8 cellular contexts compared by ENCODE assay signal in the genomic region with DNA sequence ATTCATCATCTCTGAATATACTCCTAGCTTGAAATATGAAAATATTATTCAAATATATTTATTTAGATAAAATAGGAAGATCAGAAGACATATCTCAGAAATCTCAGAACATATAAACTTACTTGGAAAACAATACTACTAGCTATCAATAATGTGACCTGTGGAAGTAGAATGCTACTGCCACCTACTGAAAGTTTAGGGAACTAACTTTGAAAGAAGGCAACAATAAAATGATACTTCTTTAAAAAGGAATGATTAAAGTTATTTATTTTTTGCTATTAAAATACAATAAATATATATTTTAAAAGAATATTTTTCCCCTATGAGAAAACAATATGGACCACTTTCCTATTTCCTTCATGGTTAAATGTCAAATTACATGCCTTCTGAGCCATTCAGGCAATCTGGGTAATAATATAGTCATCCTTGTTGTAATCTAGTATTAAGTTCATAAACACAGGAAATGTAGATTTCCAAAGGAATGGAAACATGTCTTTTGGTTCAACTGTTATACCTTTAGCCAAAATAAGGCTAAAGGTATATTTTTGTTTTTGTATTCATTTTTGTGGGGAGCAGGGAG. TPM values are rescaled to one million over a fixed set of nuclear protein-coding genes. Genes with fewer than 3 reads are reported as not detected.
DNase-seq lines count a peak whose midpoint lies in the region; ATAC-seq and TF ChIP-seq lines count a peak whose summit lies in the region.

No MANE protein-coding gene starts in this region.

- intact Hi-C loops in CD8-positive, alpha-beta T cell (cut with DNase I, micrococcal nuclease): loop anchor here (1.0 to 10.0 kb wide), 4 partner anchors 127 to 1827 kb away; no protein-coding TSS in a partner anchor
- intact Hi-C loops in left colon (cut with DNase I, micrococcal nuclease): loop anchor here (2.0 to 10.0 kb wide), 3 partner anchors 126 to 224 kb away; no protein-coding TSS in a partner anchor

- TF ChIP-seq CTCF in CD8-positive, alpha-beta T cell (IDR thresholded peaks at IDR 0.05): peak; percentile 99
- TF ChIP-seq CTCF in brain (conservative IDR thresholded peaks at IDR 0.05): peak; percentile 65 to 81

- CTCF ChIA-PET in CD8-positive, alpha-beta T cell (lab: Charles Lee): interaction anchor here (0.6 to 2.7 kb wide), 12 partner anchors 9 to 238 kb away, joined by 3 to 20 read pairs (median 5); no protein-coding TSS in a partner anchor

- H3K4me3 ChIP-seq in CD8-positive, alpha-beta T cell (ENCODE audit: low read depth, low read length): no peak overlapping the region

- DNase-seq in CD8-positive, alpha-beta T cell: no peak
- DNase-seq in MV-4-11 (lab: John Stamatoyannopoulos, UW) (peak; percentile 27), medulla oblongata (ENCODE audit: extremely low spot score) (peak; percentile 42), left colon (no peak)
- no peak for DNase-seq in stimulated activated naive CD8-positive, alpha-beta T cell treated with anti-CD3 and anti-CD28 coated beads, Interleukin-15, Interleukin-2, amounts not matched to agents 100 U/mL and 50 U/mL, for 24 hours

- ATAC-seq in CD8-positive, alpha-beta T cell: no peak
- ATAC-seq in GM18907 (IDR thresholded peaks at IDR 0.05; ENCODE audit: unreplicated experiment) (peak; percentile 41), left colon (no peak), HG03108 (IDR thresholded peaks at IDR 0.05; ENCODE audit: unreplicated experiment) (no peak)
- ATAC-seq in stimulated activated naive CD8-positive, alpha-beta T cell treated with anti-CD3 and anti-CD28 coated beads, Interleukin-15, Interleukin-2, amounts not matched to agents 100 U/mL and 50 U/mL, for 24 hours: no peak

- H3K4me1 Mint-ChIP-seq in CD8-positive, alpha-beta T cell (ENCODE audit: low read depth): peaks cover 2% of the 10 kb centered on the region
- H3K4me1 Mint-ChIP-seq in brain: peaks cover 8% of the 10 kb centered on the region

- H3K4me3 Mint-ChIP-seq in CD8-positive, alpha-beta T cell: no peak overlapping the region
- H3K4me3 Mint-ChIP-seq in brain: no peak overlapping the region

- no peak overlapping the region for H3K27ac Mint-ChIP-seq in CD8-positive, alpha-beta T cell
- H3K27ac Mint-ChIP-seq in brain: no peak overlapping the region

- H3K27me3 Mint-ChIP-seq in CD8-positive, alpha-beta T cell (ENCODE audit: low read depth): peaks cover 14% of the 10 kb centered on the region
- H3K27me3 Mint-ChIP-seq in brain: peaks cover 8% of the 10 kb centered on the region

- H3K36me3 ChIP-seq in CD8-positive, alpha-beta T cell (ENCODE audit: insufficient read depth, low read length): no peaks in the 10 kb centered on the region

- H3K4me1 ChIP-seq in CD8-positive, alpha-beta T cell (ENCODE audit: insufficient read depth, low read length): no peaks in the 10 kb centered on the region

- no peaks in the 10 kb centered on the region for H3K9me3 ChIP-seq in CD8-positive, alpha-beta T cell (ENCODE audit: low read length)

- H3K9me3 Mint-ChIP-seq in CD8-positive, alpha-beta T cell: no peaks in the 10 kb centered on the region
- peaks cover 0 to 3% (median 0%) of the 10 kb centered on the region in 5 experiments for H3K9me3 Mint-ChIP-seq in brain

- POLR2A ChIA-PET in CD8-positive, alpha-beta T cell (lab: Charles Lee): no interaction called here

- H3K27me3 ChIP-seq in CD8-positive, alpha-beta T cell (ENCODE audit: insufficient read depth, low read length): no peaks in the 10 kb centered on the region

- H3K36me3 Mint-ChIP-seq in CD8-positive, alpha-beta T cell: no peaks in the 10 kb centered on the region
- H3K36me3 Mint-ChIP-seq in brain: no peaks in the 10 kb centered on the region

- no peak overlapping the region for H3K27ac ChIP-seq in CD8-positive, alpha-beta T cell (ENCODE audit: low read depth, low read length)

RNA-seq across cellular contexts. Expression of gene ACADL, which starts 26.0 kb away (rescaled TPM):
- not detected for total RNA-seq in CD8-positive, alpha-beta T cell
- polyA plus RNA-seq in brain (ENCODE audit: insufficient read depth, low read depth, low replicate concordance): 0.81 TPM
- under 1 TPM; 0.15 to 0.22 TPM for total RNA-seq in left colon

RNA-seq across cellular contexts. Expression of gene KANSL1L, which starts 28.1 kb away (rescaled TPM):
- total RNA-seq in CD8-positive, alpha-beta T cell: 1 to 10 TPM; 4.2 to 4.7 TPM
- 5.7 TPM for polyA plus RNA-seq in brain (ENCODE audit: insufficient read depth, low read depth, low replicate concordance)
- total RNA-seq in left colon: 1 to 10 TPM; 4.7 to 8.6 TPM

Comparison
In these comparisons a context has a peak if more than half of its experiments do, and no peak if none do; other contexts are left out.
1. DNase-seq: peak in MV-4-11 (single experiment) and medulla oblongata (single experiment); none in CD8-positive, alpha-beta T cell (0 of 7), stimulated activated naive CD8-positive, alpha-beta T cell treated with anti-CD3 and anti-CD28 coated beads, Interleukin-15, Interleukin-2, amounts not matched to agents 100 U/mL and 50 U/mL, for 24 hours (single experiment) and left colon (0 of 2).